Comparison of ENCODE assay signal across 1 cellular context in genomic region chr11:121253951-121254350, GRCh38.
TF ChIP-seq lines count a peak whose summit lies in the region.

No MANE protein-coding gene starts in this region.

TF ChIP-seq in H1, 55 proteins besides CTCF, POLR2A, EP300 and RAD21 (continued from another document):
- TF ChIP-seq ATF3 (IDR thresholded peaks at IDR 0.05; ENCODE audit: insufficient read depth, low read depth, low read length) = no peak
- no peak for TF ChIP-seq PHF8 (conservative IDR thresholded peaks at IDR 0.05; ENCODE audit: low read depth, low read length)
- TF ChIP-seq CEBPB (IDR thresholded peaks at IDR 0.05; ENCODE audit: low read depth, low read length) = no peak
- TF ChIP-seq, protein P1, sequence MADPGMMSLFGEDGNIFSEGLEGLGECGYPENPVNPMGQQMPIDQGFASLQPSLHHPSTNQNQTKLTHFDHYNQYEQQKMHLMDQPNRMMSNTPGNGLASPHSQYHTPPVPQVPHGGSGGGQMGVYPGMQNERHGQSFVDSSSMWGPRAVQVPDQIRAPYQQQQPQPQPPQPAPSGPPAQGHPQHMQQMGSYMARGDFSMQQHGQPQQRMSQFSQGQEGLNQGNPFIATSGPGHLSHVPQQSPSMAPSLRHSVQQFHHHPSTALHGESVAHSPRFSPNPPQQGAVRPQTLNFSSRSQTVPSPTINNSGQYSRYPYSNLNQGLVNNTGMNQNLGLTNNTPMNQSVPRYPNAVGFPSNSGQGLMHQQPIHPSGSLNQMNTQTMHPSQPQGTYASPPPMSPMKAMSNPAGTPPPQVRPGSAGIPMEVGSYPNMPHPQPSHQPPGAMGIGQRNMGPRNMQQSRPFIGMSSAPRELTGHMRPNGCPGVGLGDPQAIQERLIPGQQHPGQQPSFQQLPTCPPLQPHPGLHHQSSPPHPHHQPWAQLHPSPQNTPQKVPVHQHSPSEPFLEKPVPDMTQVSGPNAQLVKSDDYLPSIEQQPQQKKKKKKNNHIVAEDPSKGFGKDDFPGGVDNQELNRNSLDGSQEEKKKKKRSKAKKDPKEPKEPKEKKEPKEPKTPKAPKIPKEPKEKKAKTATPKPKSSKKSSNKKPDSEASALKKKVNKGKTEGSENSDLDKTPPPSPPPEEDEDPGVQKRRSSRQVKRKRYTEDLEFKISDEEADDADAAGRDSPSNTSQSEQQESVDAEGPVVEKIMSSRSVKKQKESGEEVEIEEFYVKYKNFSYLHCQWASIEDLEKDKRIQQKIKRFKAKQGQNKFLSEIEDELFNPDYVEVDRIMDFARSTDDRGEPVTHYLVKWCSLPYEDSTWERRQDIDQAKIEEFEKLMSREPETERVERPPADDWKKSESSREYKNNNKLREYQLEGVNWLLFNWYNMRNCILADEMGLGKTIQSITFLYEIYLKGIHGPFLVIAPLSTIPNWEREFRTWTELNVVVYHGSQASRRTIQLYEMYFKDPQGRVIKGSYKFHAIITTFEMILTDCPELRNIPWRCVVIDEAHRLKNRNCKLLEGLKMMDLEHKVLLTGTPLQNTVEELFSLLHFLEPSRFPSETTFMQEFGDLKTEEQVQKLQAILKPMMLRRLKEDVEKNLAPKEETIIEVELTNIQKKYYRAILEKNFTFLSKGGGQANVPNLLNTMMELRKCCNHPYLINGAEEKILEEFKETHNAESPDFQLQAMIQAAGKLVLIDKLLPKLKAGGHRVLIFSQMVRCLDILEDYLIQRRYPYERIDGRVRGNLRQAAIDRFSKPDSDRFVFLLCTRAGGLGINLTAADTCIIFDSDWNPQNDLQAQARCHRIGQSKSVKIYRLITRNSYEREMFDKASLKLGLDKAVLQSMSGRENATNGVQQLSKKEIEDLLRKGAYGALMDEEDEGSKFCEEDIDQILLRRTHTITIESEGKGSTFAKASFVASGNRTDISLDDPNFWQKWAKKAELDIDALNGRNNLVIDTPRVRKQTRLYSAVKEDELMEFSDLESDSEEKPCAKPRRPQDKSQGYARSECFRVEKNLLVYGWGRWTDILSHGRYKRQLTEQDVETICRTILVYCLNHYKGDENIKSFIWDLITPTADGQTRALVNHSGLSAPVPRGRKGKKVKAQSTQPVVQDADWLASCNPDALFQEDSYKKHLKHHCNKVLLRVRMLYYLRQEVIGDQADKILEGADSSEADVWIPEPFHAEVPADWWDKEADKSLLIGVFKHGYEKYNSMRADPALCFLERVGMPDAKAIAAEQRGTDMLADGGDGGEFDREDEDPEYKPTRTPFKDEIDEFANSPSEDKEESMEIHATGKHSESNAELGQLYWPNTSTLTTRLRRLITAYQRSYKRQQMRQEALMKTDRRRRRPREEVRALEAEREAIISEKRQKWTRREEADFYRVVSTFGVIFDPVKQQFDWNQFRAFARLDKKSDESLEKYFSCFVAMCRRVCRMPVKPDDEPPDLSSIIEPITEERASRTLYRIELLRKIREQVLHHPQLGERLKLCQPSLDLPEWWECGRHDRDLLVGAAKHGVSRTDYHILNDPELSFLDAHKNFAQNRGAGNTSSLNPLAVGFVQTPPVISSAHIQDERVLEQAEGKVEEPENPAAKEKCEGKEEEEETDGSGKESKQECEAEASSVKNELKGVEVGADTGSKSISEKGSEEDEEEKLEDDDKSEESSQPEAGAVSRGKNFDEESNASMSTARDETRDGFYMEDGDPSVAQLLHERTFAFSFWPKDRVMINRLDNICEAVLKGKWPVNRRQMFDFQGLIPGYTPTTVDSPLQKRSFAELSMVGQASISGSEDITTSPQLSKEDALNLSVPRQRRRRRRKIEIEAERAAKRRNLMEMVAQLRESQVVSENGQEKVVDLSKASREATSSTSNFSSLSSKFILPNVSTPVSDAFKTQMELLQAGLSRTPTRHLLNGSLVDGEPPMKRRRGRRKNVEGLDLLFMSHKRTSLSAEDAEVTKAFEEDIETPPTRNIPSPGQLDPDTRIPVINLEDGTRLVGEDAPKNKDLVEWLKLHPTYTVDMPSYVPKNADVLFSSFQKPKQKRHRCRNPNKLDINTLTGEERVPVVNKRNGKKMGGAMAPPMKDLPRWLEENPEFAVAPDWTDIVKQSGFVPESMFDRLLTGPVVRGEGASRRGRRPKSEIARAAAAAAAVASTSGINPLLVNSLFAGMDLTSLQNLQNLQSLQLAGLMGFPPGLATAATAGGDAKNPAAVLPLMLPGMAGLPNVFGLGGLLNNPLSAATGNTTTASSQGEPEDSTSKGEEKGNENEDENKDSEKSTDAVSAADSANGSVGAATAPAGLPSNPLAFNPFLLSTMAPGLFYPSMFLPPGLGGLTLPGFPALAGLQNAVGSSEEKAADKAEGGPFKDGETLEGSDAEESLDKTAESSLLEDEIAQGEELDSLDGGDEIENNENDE (IDR thresholded peaks at IDR 0.05; ENCODE audit: insufficient replicate concordance, low read length) = no peak
- TF ChIP-seq SUZ12 (IDR thresholded peaks at IDR 0.05; ENCODE audit: low read length) = no peak
- no peak for TF ChIP-seq CREB1 (IDR thresholded peaks at IDR 0.05)
- no peak for TF ChIP-seq KDM5A (IDR thresholded peaks at IDR 0.05; ENCODE audit: low read length)
